ENCODE assay signal across 8 cellular contexts in genomic region chr5:172697123-172698121, GRCh38. TPM values are rescaled to one million over a fixed set of nuclear protein-coding genes. Genes with fewer than 3 reads are reported as not detected.
DNase-seq lines count a peak whose midpoint lies in the region; ATAC-seq lines count a peak whose summit lies in the region.

No MANE protein-coding gene starts in this region.

- H3K36me3 ChIP-seq in ACC112 (ENCODE audit: insufficient read depth, low read length): no peaks in the 10 kb centered on the region

- peak overlapping the region; percentile 88 for H3K4me3 ChIP-seq in ACC112 (ENCODE audit: low read depth, low read length)

- no peaks in the 10 kb centered on the region for H3K79me2 ChIP-seq in ACC112 (ENCODE audit: control insufficient read depth, insufficient read depth, low read length, unreplicated experiment)

- peak; percentile 90 for DNase-seq in NCI-H345 treated with DMSO at 0.1 percent for 48 hours (lab: John Stamatoyannopoulos, UW; ENCODE audit: unreplicated experiment)
- DNase-seq in activated CD4-positive, CD25-positive, alpha-beta regulatory T cell treated with anti-CD3 and anti-CD28 coated beads, Interleukin-2, amount 50 U/mL, for 72 hours: peak; percentile 83
- peak; percentile 84 for DNase-seq in cerebellum (ENCODE audit: low spot score)
- DNase-seq in kidney glomerular epithelial cell (lab: John Stamatoyannopoulos, UW): peak; percentile 90
- peak; percentile 72 to 77 for DNase-seq in stimulated activated CD4-positive, alpha-beta T cell treated with anti-CD3 and anti-CD28 coated beads, Interleukin-15, amount 100 ng/mL, for 48 hours (ENCODE audit: low read depth in 2 of 2)

- ATAC-seq in GM18861 (IDR thresholded peaks at IDR 0.05; ENCODE audit: unreplicated experiment) (peak; percentile 81), HG03139 (IDR thresholded peaks at IDR 0.05; ENCODE audit: unreplicated experiment) (peak; percentile 57)

- H3K27me3 ChIP-seq in ACC112 (ENCODE audit: insufficient read depth, low read length): no peaks in the 10 kb centered on the region

- peak overlapping the region; percentile 89 for H2AFZ ChIP-seq in ACC112 (ENCODE audit: low read length, unreplicated experiment)

- no peak overlapping the region for H3K27ac ChIP-seq in ACC112 (ENCODE audit: low read depth, low read length)

- peaks cover 6% of the 10 kb centered on the region for H3K4me1 ChIP-seq in ACC112 (ENCODE audit: control insufficient read depth, insufficient read depth, low read length, unreplicated experiment)

RNA-seq across cellular contexts. Expression of gene NEURL1B, which starts 56.4 kb away (rescaled TPM):
- 13.2 TPM for total RNA-seq in cerebellum
